ENCODE assay signal across 15 cellular contexts in genomic region chr1:198449727-198450433, GRCh38.
DNase-seq lines count a peak whose midpoint lies in the region; ATAC-seq, FAIRE-seq and TF ChIP-seq lines count a peak whose summit lies in the region.
"Had no signal": no experiment of that assay in that cellular context is flagged by ENCODE, and none has a peak within 500 bp of the region (broad histone marks: within the 10 kb centered on the region; RNA-seq: fewer than 3 reads in every experiment).

No MANE protein-coding gene starts in this region.

- H3K36me3 ChIP-seq in mammary epithelial cell (ENCODE audit: insufficient read depth, low read length) (no peaks in the 10 kb centered on the region), keratinocyte (ENCODE audit: control insufficient read depth in 2 of 2, extremely low read depth in 1 of 2, insufficient read depth in 2 of 2, low read length in 2 of 2) (no peaks in the 10 kb centered on the region)

- H3K4me1 ChIP-seq in mammary epithelial cell (ENCODE audit: insufficient read depth, low read length) (peaks cover 28% of the 10 kb centered on the region), keratinocyte (ENCODE audit: control insufficient read depth, extremely low read depth, insufficient read depth, low read length) (peaks cover 25% of the 10 kb centered on the region)

- H3K9me1 ChIP-seq in keratinocyte (ENCODE audit: control insufficient read depth, extremely low read depth, insufficient read depth, low read length) = no peaks in the 10 kb centered on the region

- H3K79me2 ChIP-seq in mammary epithelial cell (ENCODE audit: insufficient read depth, low read length) (no peaks in the 10 kb centered on the region), keratinocyte (ENCODE audit: control insufficient read depth, insufficient read depth, low read length) (no peaks in the 10 kb centered on the region)

- CTCF ChIA-PET in mammary epithelial cell (lab: Charles Lee; ENCODE audit: low non-redundant PET) = interaction anchor here (0.6 kb wide), 1 partner anchor 49 kb away, joined by 3 read pairs; no protein-coding TSS in a partner anchor

- peak; percentile 52 for FAIRE-seq in keratinocyte (lab: Jason Lieb, UNC)

- dilution Hi-C loops in mammary epithelial cell (cut with HindIII; ENCODE audit: low sequenced_read_pairs) = no loop called here
- dilution Hi-C loops in keratinocyte (cut with MboI; ENCODE audit: extremely low pct_ligation_motif_present, low sequenced_read_pairs) = no loop called here

- no peaks in the 10 kb centered on the region for H3K27me3 ChIP-seq in mammary epithelial cell (ENCODE audit: insufficient read depth, low read length)
- H3K27me3 ChIP-seq in keratinocyte (ENCODE audit: control insufficient read depth, extremely low read depth, insufficient read depth, low read length) = no peaks in the 10 kb centered on the region

- TSS peak; percentile 38 for BruUV-seq in mammary epithelial cell (replicated peaks; lab: Mats Ljungman, UMichigan)

- H3K4me2 ChIP-seq in mammary epithelial cell (ENCODE audit: insufficient read depth, low read depth, low read length) (peak overlapping the region; percentile 85), keratinocyte (ENCODE audit: control insufficient read depth, extremely low read depth, insufficient read depth, low read depth, low read length) (peak overlapping the region; percentile 81)

- H3K9me3 ChIP-seq in mammary epithelial cell (replicated peaks; ENCODE audit: insufficient read depth, low read length) = no peaks in the 10 kb centered on the region
- H3K9me3 ChIP-seq in keratinocyte (ENCODE audit: control insufficient read depth, low read depth, low read length) = no peaks in the 10 kb centered on the region

- ATAC-seq in sciatic nerve (no peak), GM21447 (IDR thresholded peaks at IDR 0.05; ENCODE audit: unreplicated experiment) (no peak), GM21528 (IDR thresholded peaks at IDR 0.05; ENCODE audit: low FRiP score, unreplicated experiment) (no peak)
- ATAC-seq: Panc1; stimulated activated naive CD8-positive, alpha-beta T cell treated with anti-CD3 and anti-CD28 coated beads, Interleukin-15, Interleukin-2, amounts not matched to agents 100 U/mL and 50 U/mL, for 24 hours; T-helper 17 cell had no signal

- H4K20me1 ChIP-seq in mammary epithelial cell (ENCODE audit: insufficient read depth, low read length) (no peaks in the 10 kb centered on the region), keratinocyte (ENCODE audit: control insufficient read depth, extremely low read depth, insufficient read depth, low read length) (no peaks in the 10 kb centered on the region)

- peak overlapping the region; percentile 98 for H3K27ac ChIP-seq in mammary epithelial cell (ENCODE audit: insufficient read depth, low read depth, low read length)
- peak overlapping the region; percentile 85 for H3K27ac ChIP-seq in keratinocyte (ENCODE audit: control insufficient read depth, insufficient read depth, low read length)

- peak; percentile 63 for DNase-seq in A172 (ENCODE audit: low spot score)
- peak; percentile 58 for DNase-seq in HT-29 (ENCODE audit: low spot score)
- peak; percentile 53 for DNase-seq in mammary epithelial cell
- DNase-seq in keratinocyte (ENCODE audit: low read depth, low spot score) = peak; percentile 50
- DNase-seq in sciatic nerve (ENCODE audit: low spot score) = no peak
- no peak for DNase-seq in globus pallidus (ENCODE audit: low spot score)
- DNase-seq: activated T-cell treated with anti-CD3 and anti-CD28 coated beads for 4 hours; erythroblast; NCI-H1436 treated with DMSO at 0.1 percent for 48 hours; NCI-H526; stimulated activated naive CD8-positive, alpha-beta T cell treated with anti-CD3 and anti-CD28 coated beads, Interleukin-15, Interleukin-2, amounts not matched to agents 100 U/mL and 50 U/mL, for 24 hours; T-helper 17 cell had no signal

- in situ Hi-C loops in mammary epithelial cell (cut with MboI; ENCODE audit: low sequenced_read_pairs in 2 of 2) = loop anchor here (25.0 kb wide), 4 partner anchors 237 to 363 kb away; partner anchors contain the start of gene NEK7 (in 1 of the 2)

- H3K9ac ChIP-seq in mammary epithelial cell (ENCODE audit: insufficient read depth, low read length) (peak overlapping the region; percentile 47), keratinocyte (ENCODE audit: control insufficient read depth, extremely low read depth, insufficient read depth, low read length) (peak overlapping the region; percentile 59)

- H2AFZ ChIP-seq in mammary epithelial cell (ENCODE audit: low read depth, low read length) (no peak overlapping the region), keratinocyte (ENCODE audit: control insufficient read depth, low read length) (no peak overlapping the region)

- TF ChIP-seq CTCF in mammary epithelial cell (conservative IDR thresholded peaks at IDR 0.05 in 1 of 2, IDR thresholded peaks at IDR 0.05 in 1 of 2; ENCODE audit: extremely low read depth in 1 of 2, insufficient read depth in 1 of 2, low read depth in 1 of 2, low read length in 2 of 2) = no peak
- TF ChIP-seq CTCF in keratinocyte (optimal IDR thresholded peaks at IDR 0.05 in 1 of 3, IDR thresholded peaks at IDR 0.05 in 1 of 3, conservative IDR thresholded peaks at IDR 0.05 in 1 of 3; ENCODE audit: extremely low read depth in 1 of 3, insufficient read depth in 2 of 3, low read length in 3 of 3) = no peak

- intact Hi-C loops in mammary epithelial cell (cut with micrococcal nuclease) (no loop called here), sciatic nerve (cut with DNase I) (no loop called here)

- H3K4me3 ChIP-seq in mammary epithelial cell (replicated peaks in 1 of 3; ENCODE audit: insufficient read depth in 1 of 3, low read depth in 2 of 3, low read length in 3 of 3) (peak overlapping the region in 2 of 3 experiments; percentile 9 to 31), keratinocyte (ENCODE audit: control insufficient read depth in 2 of 3, extremely low read depth in 1 of 3, insufficient read depth in 2 of 3, low read depth in 1 of 3, low read length in 3 of 3) (peak overlapping the region in 2 of 3 experiments; percentile 16 to 65)

- whole genome bisulfite sequencing in mammary epithelial cell (ENCODE audit: low coverage, missing lambda C conversion rate) = 40% methylated on average over 3 of the region's 3 CpGs

Comparison
In these comparisons a context has a peak if more than half of its experiments do, and no peak if none do; other contexts are left out.
1. DNase-seq: peak in A172 (single experiment), HT-29 (single experiment), mammary epithelial cell (single experiment) and keratinocyte (single experiment); none in sciatic nerve (single experiment) and globus pallidus (single experiment).